ENCODE assay signal across 13 cellular contexts in genomic region chr1:204885288-204885711, GRCh38. TPM values are rescaled to one million over a fixed set of nuclear protein-coding genes. Genes with fewer than 3 reads are reported as not detected.
DNase-seq lines count a peak whose midpoint lies in the region; ATAC-seq and TF ChIP-seq lines count a peak whose summit lies in the region.
"Had no signal": no experiment of that assay in that cellular context is flagged by ENCODE, and none has a peak within 500 bp of the region (broad histone marks: within the 10 kb centered on the region; RNA-seq: fewer than 3 reads in every experiment).

No MANE protein-coding gene starts in this region.

- H4K20me1 ChIP-seq in BLaER1 treated with 17β-estradiol and CSF1 and Interleukin-3, amounts not matched to agents 10 nM and 100 nM: no peaks in the 10 kb centered on the region
- no peaks in the 10 kb centered on the region for H4K20me1 ChIP-seq in mammary epithelial cell (ENCODE audit: insufficient read depth, low read length)

- no peak overlapping the region for H3K27ac ChIP-seq in BLaER1 treated with 17β-estradiol and CSF1 and Interleukin-3, amounts not matched to agents 10 nM and 100 nM
- H3K27ac ChIP-seq in mammary epithelial cell (ENCODE audit: insufficient read depth, low read depth, low read length) (peak overlapping the region; percentile 50), skeletal muscle tissue (ENCODE audit: low read depth, low read length) (peak overlapping the region; percentile 54)

- peak overlapping the region in 6 of 11 experiments; percentile 3 to 75 (median 25); a peak in 7 of 22 replicates for H3K4me2 ChIP-seq in BLaER1 treated with 17β-estradiol and CSF1 and Interleukin-3, amounts not matched to agents 10 nM and 100 nM
- peak overlapping the region; percentile 81 for H3K4me2 ChIP-seq in mammary epithelial cell (ENCODE audit: insufficient read depth, low read depth, low read length)

- BruUV-seq in mammary epithelial cell (replicated peaks; lab: Mats Ljungman, UMichigan): no TSS peak

- no peak for TF ChIP-seq POLR2A in GM18505 (IDR thresholded peaks at IDR 0.05; ENCODE audit: borderline replicate concordance, extremely low read depth, insufficient read depth, insufficient read length)

- intact Hi-C loops in mammary epithelial cell (cut with micrococcal nuclease): loop anchor here (5.0 kb wide), 1 partner anchor 37 kb away; no protein-coding TSS in a partner anchor

- no peak for TF ChIP-seq CTCF in mammary epithelial cell (conservative IDR thresholded peaks at IDR 0.05 in 1 of 2, IDR thresholded peaks at IDR 0.05 in 1 of 2; ENCODE audit: extremely low read depth in 1 of 2, insufficient read depth in 1 of 2, low read depth in 1 of 2, low read length in 2 of 2)

- DNase-seq in mammary epithelial cell (peak; percentile 72), hypothalamus (lab: John Stamatoyannopoulos, UW) (peak in 28 of 51 donors; percentile 25 to 80 (median 58)), NCI-H2029 (lab: John Stamatoyannopoulos, UW) (no peak), dermis blood vessel endothelial cell (no peak), HPDE6-E6E7 (ENCODE audit: extremely low spot score) (no peak)
- DNase-seq: activated CD4-positive, alpha-beta T cell treated with anti-CD3 and anti-CD28 coated beads, Interleukin-2, amount 50 U/mL, for 48 hours; activated naive CD8-positive, alpha-beta T cell treated with anti-CD3 and anti-CD28 coated beads for 36 hours; NCI-H524 had no signal

- H3K9me3 ChIP-seq in BLaER1 treated with 17β-estradiol and CSF1 and Interleukin-3, amounts not matched to agents 10 nM and 100 nM (replicated peaks in 1 of 11): no peaks in the 10 kb centered on the region
- H3K9me3 ChIP-seq in mammary epithelial cell (replicated peaks; ENCODE audit: insufficient read depth, low read length) (no peaks in the 10 kb centered on the region), skeletal muscle tissue (ENCODE audit: control insufficient read depth in 3 of 3, low read length in 3 of 3) (no peaks in the 10 kb centered on the region)

- H3K4me1 ChIP-seq in BLaER1 treated with 17β-estradiol and CSF1 and Interleukin-3, amounts not matched to agents 10 nM and 100 nM: peaks cover 10 to 100% (median 82%) of the 10 kb centered on the region in 10 experiments; a peak in 19 of 20 replicates
- H3K4me1 ChIP-seq in mammary epithelial cell (ENCODE audit: insufficient read depth, low read length) (peaks cover 14% of the 10 kb centered on the region), skeletal muscle tissue (ENCODE audit: control insufficient read depth in 3 of 3, insufficient read depth in 3 of 3, low read length in 3 of 3) (peaks cover 8 to 15% (median 14%) of the 10 kb centered on the region in 3 donors)

- H3K79me2 ChIP-seq in mammary epithelial cell (ENCODE audit: insufficient read depth, low read length): no peaks in the 10 kb centered on the region

- no peak overlapping the region for H3K4me3 ChIP-seq in BLaER1 treated with 17β-estradiol and CSF1 and Interleukin-3, amounts not matched to agents 10 nM and 100 nM
- H3K4me3 ChIP-seq in mammary epithelial cell (replicated peaks in 1 of 3; ENCODE audit: insufficient read depth in 1 of 3, low read depth in 2 of 3, low read length in 3 of 3) (peak overlapping the region; percentile 14 to 34 (median 28)), skeletal muscle tissue (ENCODE audit: low read length in 3 of 3) (no peak overlapping the region)
- H3K4me3 ChIP-seq: skin epidermis had no signal

- CTCF ChIA-PET in mammary epithelial cell (lab: Charles Lee; ENCODE audit: low non-redundant PET): interaction anchor here (0.7 to 0.8 kb wide), 2 partner anchors 67 to 78 kb away, joined by 3 to 6 read pairs; no protein-coding TSS in a partner anchor

- WGBS in mammary epithelial cell (ENCODE audit: low coverage, missing lambda C conversion rate): 0% methylated on average over 4 of the region's 4 CpGs

- no peak overlapping the region for H3K9ac ChIP-seq in BLaER1 treated with 17β-estradiol and CSF1 and Interleukin-3, amounts not matched to agents 10 nM and 100 nM
- H3K9ac ChIP-seq in mammary epithelial cell (ENCODE audit: insufficient read depth, low read length) (no peak overlapping the region), skeletal muscle tissue (ENCODE audit: low read depth in 1 of 3, low read length in 3 of 3) (no peak overlapping the region)

- in situ Hi-C loops in mammary epithelial cell (cut with MboI; ENCODE audit: low sequenced_read_pairs in 2 of 2): no loop called here

- no peaks in the 10 kb centered on the region for H3K36me3 ChIP-seq in BLaER1 treated with 17β-estradiol and CSF1 and Interleukin-3, amounts not matched to agents 10 nM and 100 nM
- H3K36me3 ChIP-seq in mammary epithelial cell (ENCODE audit: insufficient read depth, low read length) (no peaks in the 10 kb centered on the region), skeletal muscle tissue (ENCODE audit: control insufficient read depth in 3 of 3, insufficient read depth in 3 of 3, low read length in 3 of 3) (no peaks in the 10 kb centered on the region)

- H2AFZ ChIP-seq in mammary epithelial cell (ENCODE audit: low read depth, low read length): peak overlapping the region; percentile 87

- H3K27me3 ChIP-seq in BLaER1 treated with 17β-estradiol and CSF1 and Interleukin-3, amounts not matched to agents 10 nM and 100 nM: no peaks in the 10 kb centered on the region
- H3K27me3 ChIP-seq in mammary epithelial cell (ENCODE audit: insufficient read depth, low read length) (no peaks in the 10 kb centered on the region), skeletal muscle tissue (ENCODE audit: control insufficient read depth in 3 of 3, insufficient read depth in 3 of 3, low read length in 3 of 3) (peaks cover 0 to 2% (median 0%) of the 10 kb centered on the region in 3 donors)

- dilution Hi-C loops in mammary epithelial cell (cut with HindIII; ENCODE audit: low sequenced_read_pairs): no loop called here

- ATAC-seq in GM18505 (IDR thresholded peaks at IDR 0.05; ENCODE audit: unreplicated experiment): no peak

RNA-seq across cellular contexts. Expression of gene NFASC, which starts 14.6 kb away (rescaled TPM):
- 10 to 100 TPM; 37.6 to 94.9 TPM for total RNA-seq in mammary epithelial cell
- polyA plus RNA-seq in mammary epithelial cell: 12.7 TPM
- polyA minus RNA-seq in mammary epithelial cell: 28.6 TPM
- total RNA-seq in skeletal muscle tissue: 1.6 TPM
- total RNA-seq in dermis blood vessel endothelial cell: 0.17 and 0.42 TPM in 2 replicates
- total RNA-seq: endothelial cell of umbilical vein had no signal
- polyA plus RNA-seq: endothelial cell of umbilical vein had no signal

Comparison
In these comparisons a context has a peak if more than half of its experiments do, and no peak if none do; other contexts are left out.
1. H3K27ac ChIP-seq: peak in mammary epithelial cell (single experiment) and skeletal muscle tissue (single experiment); none in BLaER1 treated with 17β-estradiol and CSF1 and Interleukin-3, amounts not matched to agents 10 nM and 100 nM (0 of 11).
2. H3K4me3 ChIP-seq: peak in mammary epithelial cell (3 of 3); none in BLaER1 treated with 17β-estradiol and CSF1 and Interleukin-3, amounts not matched to agents 10 nM and 100 nM (0 of 10) and skeletal muscle tissue (0 of 3).
3. DNase-seq: peak in mammary epithelial cell (single experiment) and hypothalamus (28 of 51); none in NCI-H2029 (single experiment), dermis blood vessel endothelial cell (single experiment) and HPDE6-E6E7 (single experiment).
4. RNA of gene NFASC, which starts 14.6 kb away (total RNA-seq): 37.6 to 94.9 TPM in mammary epithelial cell; 1.6 TPM in skeletal muscle tissue (single experiment) and 0.17 to 0.42 TPM in dermis blood vessel endothelial cell; every median in the first group is over 10 times any median in the second.